Comparison of ENCODE assay signal across 25 cellular contexts in genomic region chr18:3138274-3138975, GRCh38.
A peak's percentile ranks its signal among the peaks of the same experiment; 100 is the strongest.
DNase-seq lines count a peak whose midpoint lies in the region; ATAC-seq and TF ChIP-seq lines count a peak whose summit lies in the region.
"Had no signal": no experiment of that assay in that cellular context is flagged by ENCODE, and none has a peak within 500 bp of the region (broad histone marks: within the 10 kb centered on the region; RNA-seq: fewer than 3 reads in every experiment).

No MANE protein-coding gene starts in this region.

- peak; percentile 10 for DNase-seq in activated CD4-positive, alpha-beta T cell treated with anti-CD3 and anti-CD28 coated beads, Interleukin-2, amount 10 ng/mL, durations not matched to agents 24 days and 14 days
- no peak for DNase-seq in activated CD4-positive, alpha-beta T cell treated with anti-CD3 and anti-CD28 coated beads, Interleukin-2, amount 10 ng/mL, durations not matched to agents 7 days and 5 days
- DNase-seq in LoVo (ENCODE audit: low spot score), result peak; percentile 30
- no peak for DNase-seq in left ventricle myocardium inferior
- DNase-seq in mucosa of descending colon, result no peak
- DNase-seq in lower lobe of right lung, result no peak
- no peak for DNase-seq in type B pancreatic cell (ENCODE audit: extremely low spot score, unreplicated experiment)
- no peak for DNase-seq in hippocampal formation (lab: John Stamatoyannopoulos, UW)
- DNase-seq: Caco-2; CD8-positive, alpha-beta T cell; EL; GDM1; KBM-7; MM.1S; NCI-H2029 treated with DMSO at 0.1 percent for 48 hours; NCI-H446 treated with DMSO at 0.1 percent for 48 hours; NCI-H526; NCI-H82; NK-92 treated with Interleukin-12 subunit alpha and Interleukin-12 subunit beta, amount 100 ng/mL, for 24 hours; PC-9; SHP77 had no signal

- H3K4me3 Mint-ChIP-seq in activated CD4-positive, alpha-beta T cell treated with anti-CD3 and anti-CD28 coated beads, Interleukin-2, amount 10 ng/mL, durations not matched to agents 24 days and 14 days, result no peak overlapping the region
- H3K4me3 Mint-ChIP-seq in activated CD4-positive, alpha-beta T cell treated with anti-CD3 and anti-CD28 coated beads, Interleukin-2, amount 10 ng/mL, durations not matched to agents 7 days and 5 days, result no peak overlapping the region
- no peak overlapping the region for H3K4me3 Mint-ChIP-seq in type B pancreatic cell
- H3K4me3 Mint-ChIP-seq: B cell; CD8-positive, alpha-beta T cell had no signal

- H3K9me3 ChIP-seq in left ventricle myocardium inferior (replicated peaks) (peaks cover 11% of the 10 kb centered on the region), mucosa of descending colon (no peaks in the 10 kb centered on the region), lower lobe of right lung (no peaks in the 10 kb centered on the region)
- H3K9me3 ChIP-seq: Caco-2 had no signal

- H3K4me1 ChIP-seq in left ventricle myocardium inferior (peaks cover 60% of the 10 kb centered on the region), mucosa of descending colon (ENCODE audit: low read depth) (no peaks in the 10 kb centered on the region), lower lobe of right lung (no peaks in the 10 kb centered on the region)

- peaks cover 9% of the 10 kb centered on the region for H3K9me3 Mint-ChIP-seq in activated CD4-positive, alpha-beta T cell treated with anti-CD3 and anti-CD28 coated beads, Interleukin-2, amount 10 ng/mL, durations not matched to agents 24 days and 14 days
- peaks cover 10% of the 10 kb centered on the region for H3K9me3 Mint-ChIP-seq in activated CD4-positive, alpha-beta T cell treated with anti-CD3 and anti-CD28 coated beads, Interleukin-2, amount 10 ng/mL, durations not matched to agents 7 days and 5 days
- H3K9me3 Mint-ChIP-seq in type B pancreatic cell, result peaks cover 10% of the 10 kb centered on the region

- H3K36me3 Mint-ChIP-seq in activated CD4-positive, alpha-beta T cell treated with anti-CD3 and anti-CD28 coated beads, Interleukin-2, amount 10 ng/mL, durations not matched to agents 24 days and 14 days (ENCODE audit: low read depth), result peaks cover 5% of the 10 kb centered on the region
- no peaks in the 10 kb centered on the region for H3K36me3 Mint-ChIP-seq in activated CD4-positive, alpha-beta T cell treated with anti-CD3 and anti-CD28 coated beads, Interleukin-2, amount 10 ng/mL, durations not matched to agents 7 days and 5 days (ENCODE audit: low read depth)
- H3K36me3 Mint-ChIP-seq in type B pancreatic cell, result no peaks in the 10 kb centered on the region

- no peak overlapping the region for H3K27ac Mint-ChIP-seq in activated CD4-positive, alpha-beta T cell treated with anti-CD3 and anti-CD28 coated beads, Interleukin-2, amount 10 ng/mL, durations not matched to agents 24 days and 14 days
- no peak overlapping the region for H3K27ac Mint-ChIP-seq in activated CD4-positive, alpha-beta T cell treated with anti-CD3 and anti-CD28 coated beads, Interleukin-2, amount 10 ng/mL, durations not matched to agents 7 days and 5 days
- no peak overlapping the region for H3K27ac Mint-ChIP-seq in type B pancreatic cell
- H3K27ac Mint-ChIP-seq: B cell; CD8-positive, alpha-beta T cell had no signal

- TF ChIP-seq CTCF in left ventricle myocardium inferior (IDR thresholded peaks at IDR 0.05; ENCODE audit: borderline replicate concordance) (no peak), mucosa of descending colon (IDR thresholded peaks at IDR 0.05) (no peak), lower lobe of right lung (IDR thresholded peaks at IDR 0.05) (no peak), type B pancreatic cell (conservative IDR thresholded peaks at IDR 0.05) (no peak)

- intact Hi-C loops in activated CD4-positive, alpha-beta T cell treated with anti-CD3 and anti-CD28 coated beads, Interleukin-2, amount 10 ng/mL, durations not matched to agents 24 days and 14 days (cut with micrococcal nuclease), result no loop called here
- intact Hi-C loops in left ventricle myocardium inferior (cut with micrococcal nuclease), result loop anchor here (10.0 kb wide), 1 partner anchor 204 kb away; no protein-coding TSS in a partner anchor
- intact Hi-C loops in mucosa of descending colon (cut with DNase I, micrococcal nuclease), result no loop called here
- intact Hi-C loops in lower lobe of right lung (cut with DNase I), result no loop called here

- H3K36me3 ChIP-seq in left ventricle myocardium inferior (peaks cover 52% of the 10 kb centered on the region), mucosa of descending colon (ENCODE audit: low read depth) (no peaks in the 10 kb centered on the region), lower lobe of right lung (no peaks in the 10 kb centered on the region)

- peak overlapping the region; percentile 87 for H3K27ac ChIP-seq in left ventricle myocardium inferior (replicated peaks)
- no peak overlapping the region for H3K27ac ChIP-seq in lower lobe of right lung
- H3K27ac ChIP-seq: 22Rv1, C4-2B, PC-9 had no signal

- H3K27me3 ChIP-seq in left ventricle myocardium inferior (ENCODE audit: low read depth) (no peaks in the 10 kb centered on the region), lower lobe of right lung (ENCODE audit: low read depth) (no peaks in the 10 kb centered on the region)

- H3K4me1 Mint-ChIP-seq in activated CD4-positive, alpha-beta T cell treated with anti-CD3 and anti-CD28 coated beads, Interleukin-2, amount 10 ng/mL, durations not matched to agents 24 days and 14 days, result peaks cover 2% of the 10 kb centered on the region
- H3K4me1 Mint-ChIP-seq in activated CD4-positive, alpha-beta T cell treated with anti-CD3 and anti-CD28 coated beads, Interleukin-2, amount 10 ng/mL, durations not matched to agents 7 days and 5 days, result no peaks in the 10 kb centered on the region
- no peaks in the 10 kb centered on the region for H3K4me1 Mint-ChIP-seq in type B pancreatic cell (ENCODE audit: unreplicated experiment)
- H3K4me1 Mint-ChIP-seq: B cell had no signal

- ATAC-seq in mucosa of descending colon (peak; percentile 51), lower lobe of right lung (no peak)
- ATAC-seq: CD8-positive, alpha-beta T cell; GM12878 had no signal

- CTCF ChIA-PET in activated CD4-positive, alpha-beta T cell treated with anti-CD3 and anti-CD28 coated beads, Interleukin-2, amount 10 ng/mL, durations not matched to agents 7 days and 5 days (lab: Charles Lee), result interaction anchor here (0.6 to 5.0 kb wide), 3 partner anchors 10 to 173 kb away, joined by 3 to 25 read pairs (median 4); no protein-coding TSS in a partner anchor

- H3K4me3 ChIP-seq in left ventricle myocardium inferior (no peak overlapping the region), mucosa of descending colon (no peak overlapping the region), lower lobe of right lung (no peak overlapping the region)
- H3K4me3 ChIP-seq: GM12878, PC-9 had no signal

- POLR2A ChIA-PET in activated CD4-positive, alpha-beta T cell treated with anti-CD3 and anti-CD28 coated beads, Interleukin-2, amount 10 ng/mL, durations not matched to agents 7 days and 5 days (lab: Charles Lee), result no interaction called here

- peaks cover 6% of the 10 kb centered on the region for H3K27me3 Mint-ChIP-seq in activated CD4-positive, alpha-beta T cell treated with anti-CD3 and anti-CD28 coated beads, Interleukin-2, amount 10 ng/mL, durations not matched to agents 24 days and 14 days
- H3K27me3 Mint-ChIP-seq in activated CD4-positive, alpha-beta T cell treated with anti-CD3 and anti-CD28 coated beads, Interleukin-2, amount 10 ng/mL, durations not matched to agents 7 days and 5 days, result peaks cover 3% of the 10 kb centered on the region
- H3K27me3 Mint-ChIP-seq in type B pancreatic cell, result no peaks in the 10 kb centered on the region
- H3K27me3 Mint-ChIP-seq: B cell had no signal

Comparison
In these comparisons a context has a peak if more than half of its experiments do, and no peak if none do; other contexts are left out.
1. DNase-seq: peak in activated CD4-positive, alpha-beta T cell treated with anti-CD3 and anti-CD28 coated beads, Interleukin-2, amount 10 ng/mL, durations not matched to agents 24 days and 14 days (single experiment) and LoVo (single experiment); none in activated CD4-positive, alpha-beta T cell treated with anti-CD3 and anti-CD28 coated beads, Interleukin-2, amount 10 ng/mL, durations not matched to agents 7 days and 5 days (single experiment), left ventricle myocardium inferior (single experiment), mucosa of descending colon (0 of 3), lower lobe of right lung (single experiment), type B pancreatic cell (single experiment) and hippocampal formation (0 of 2).